In the genomic region with DNA sequence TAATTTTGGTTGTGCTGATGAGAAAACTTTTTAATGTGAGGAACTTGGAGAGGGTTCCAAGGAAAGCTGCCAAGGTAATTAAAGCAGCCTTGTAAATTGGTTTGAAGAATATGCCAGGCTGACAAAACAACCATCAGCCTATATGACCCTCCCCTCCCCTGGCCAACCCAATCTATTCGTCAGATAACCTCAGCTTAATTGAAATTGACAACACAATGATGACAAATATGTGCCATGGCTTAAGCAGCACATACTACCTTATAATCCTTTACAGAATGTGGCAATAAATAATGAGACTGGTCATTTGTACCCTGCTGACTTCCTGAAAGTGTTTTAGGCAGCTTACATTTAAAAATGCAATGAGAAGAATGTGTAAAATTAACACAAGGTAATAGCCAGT, we compare ENCODE assay signal across 19 cellular contexts.
DNase-seq lines count a peak whose midpoint lies in the region; TF ChIP-seq lines count a peak whose summit lies in the region.
"Had no signal": no experiment of that assay in that cellular context is flagged by ENCODE, and none has a peak within 500 bp of the region (broad histone marks: within the 10 kb centered on the region; RNA-seq: fewer than 3 reads in every experiment).

No MANE protein-coding gene starts in this region.

- no peaks in the 10 kb centered on the region for H3K4me1 ChIP-seq in neural progenitor cell
- H3K4me1 ChIP-seq: BE2C; BLaER1 treated with 17β-estradiol and CSF1 and Interleukin-3, amounts not matched to agents 10 nM and 100 nM; HAP-1 had no signal

- DNase-seq in NCI-H1105 treated with DMSO at 0.1 percent for 48 hours (lab: John Stamatoyannopoulos, UW) (peak; percentile 0), NCI-H1105 (lab: John Stamatoyannopoulos, UW) (no peak), NOMO-1 treated with DMSO at 0.1 percent for 48 hours (lab: John Stamatoyannopoulos, UW; ENCODE audit: unreplicated experiment) (peak; percentile 40), neural progenitor cell (ENCODE audit: low spot score) (peak; percentile 23), COR-L47 (lab: John Stamatoyannopoulos, UW) (no peak), AG08396 (ENCODE audit: low spot score) (no peak)
- DNase-seq: AML-193; BE2C; Calu3; CD4-positive, alpha-beta T cell; CD8-positive, alpha-beta memory T cell; DMS53; DMS79 treated with DMSO at 0.1 percent for 48 hours; GF-D8; GOT3 had no signal

- no peaks in the 10 kb centered on the region for H3K4me1 Mint-ChIP-seq in neural progenitor cell
- H3K4me1 Mint-ChIP-seq: CD14-positive monocyte; CD8-positive, alpha-beta memory T cell had no signal

- no peaks in the 10 kb centered on the region for H3K36me3 Mint-ChIP-seq in neural progenitor cell
- H3K36me3 Mint-ChIP-seq: CD14-positive monocyte; CD8-positive, alpha-beta memory T cell had no signal

- H3K9ac ChIP-seq in neural progenitor cell, result no peak overlapping the region
- H3K9ac ChIP-seq: BLaER1 treated with 17β-estradiol and CSF1 and Interleukin-3, amounts not matched to agents 10 nM and 100 nM had no signal

- no peaks in the 10 kb centered on the region for H3K36me3 ChIP-seq in neural progenitor cell
- H3K36me3 ChIP-seq: BE2C; BLaER1 treated with 17β-estradiol and CSF1 and Interleukin-3, amounts not matched to agents 10 nM and 100 nM; HAP-1 had no signal

- no peaks in the 10 kb centered on the region for H3K9me3 ChIP-seq in neural progenitor cell (ENCODE audit: low read depth)
- H3K9me3 ChIP-seq: BE2C; BLaER1 treated with 17β-estradiol and CSF1 and Interleukin-3, amounts not matched to agents 10 nM and 100 nM; HAP-1 had no signal

- no peak overlapping the region for H3K4me2 ChIP-seq in neural progenitor cell
- H3K4me2 ChIP-seq: BLaER1 treated with 17β-estradiol and CSF1 and Interleukin-3, amounts not matched to agents 10 nM and 100 nM had no signal

- TF ChIP-seq CTCF in neural progenitor cell (IDR thresholded peaks at IDR 0.05), result no peak

- no peaks in the 10 kb centered on the region for H3F3A ChIP-seq in neural progenitor cell (ENCODE audit: low read depth)

- H3K27ac Mint-ChIP-seq in neural progenitor cell, result no peak overlapping the region
- H3K27ac Mint-ChIP-seq: CD14-positive monocyte; CD4-positive, alpha-beta T cell; CD8-positive, alpha-beta memory T cell had no signal

- no peak overlapping the region for H3K4me3 Mint-ChIP-seq in neural progenitor cell
- H3K4me3 Mint-ChIP-seq: CD14-positive monocyte; CD4-positive, alpha-beta T cell; CD8-positive, alpha-beta memory T cell had no signal

- no peaks in the 10 kb centered on the region for H3K79me2 ChIP-seq in neural progenitor cell (ENCODE audit: low read depth)

- H3K27ac ChIP-seq in neural progenitor cell, result no peak overlapping the region
- H3K27ac ChIP-seq: 22Rv1; BLaER1 treated with 17β-estradiol and CSF1 and Interleukin-3, amounts not matched to agents 10 nM and 100 nM had no signal

- H2AFZ ChIP-seq in neural progenitor cell (replicated peaks), result no peak overlapping the region

- no peaks in the 10 kb centered on the region for H3K27me3 ChIP-seq in neural progenitor cell
- H3K27me3 ChIP-seq: BE2C; BLaER1 treated with 17β-estradiol and CSF1 and Interleukin-3, amounts not matched to agents 10 nM and 100 nM had no signal

- H3K9me3 Mint-ChIP-seq in neural progenitor cell, result no peaks in the 10 kb centered on the region
- H3K9me3 Mint-ChIP-seq: CD8-positive, alpha-beta memory T cell had no signal

- no peaks in the 10 kb centered on the region for H4K20me1 ChIP-seq in neural progenitor cell (ENCODE audit: low read depth)
- H4K20me1 ChIP-seq: BLaER1 treated with 17β-estradiol and CSF1 and Interleukin-3, amounts not matched to agents 10 nM and 100 nM had no signal

- no peak overlapping the region for H3K4me3 ChIP-seq in neural progenitor cell
- H3K4me3 ChIP-seq: BLaER1 treated with 17β-estradiol and CSF1 and Interleukin-3, amounts not matched to agents 10 nM and 100 nM; HAP-1 had no signal

- no peaks in the 10 kb centered on the region for H3K27me3 Mint-ChIP-seq in neural progenitor cell (ENCODE audit: insufficient read depth, low read depth)
- H3K27me3 Mint-ChIP-seq: CD4-positive, alpha-beta T cell; CD8-positive, alpha-beta memory T cell had no signal

Comparison
In these comparisons a context has a peak if more than half of its experiments do, and no peak if none do; other contexts are left out.
1. DNase-seq: peak in NCI-H1105 treated with DMSO at 0.1 percent for 48 hours (single experiment), NOMO-1 treated with DMSO at 0.1 percent for 48 hours (single experiment) and neural progenitor cell (single experiment); none in NCI-H1105 (single experiment), COR-L47 (single experiment) and AG08396 (single experiment).